In the genomic region with DNA sequence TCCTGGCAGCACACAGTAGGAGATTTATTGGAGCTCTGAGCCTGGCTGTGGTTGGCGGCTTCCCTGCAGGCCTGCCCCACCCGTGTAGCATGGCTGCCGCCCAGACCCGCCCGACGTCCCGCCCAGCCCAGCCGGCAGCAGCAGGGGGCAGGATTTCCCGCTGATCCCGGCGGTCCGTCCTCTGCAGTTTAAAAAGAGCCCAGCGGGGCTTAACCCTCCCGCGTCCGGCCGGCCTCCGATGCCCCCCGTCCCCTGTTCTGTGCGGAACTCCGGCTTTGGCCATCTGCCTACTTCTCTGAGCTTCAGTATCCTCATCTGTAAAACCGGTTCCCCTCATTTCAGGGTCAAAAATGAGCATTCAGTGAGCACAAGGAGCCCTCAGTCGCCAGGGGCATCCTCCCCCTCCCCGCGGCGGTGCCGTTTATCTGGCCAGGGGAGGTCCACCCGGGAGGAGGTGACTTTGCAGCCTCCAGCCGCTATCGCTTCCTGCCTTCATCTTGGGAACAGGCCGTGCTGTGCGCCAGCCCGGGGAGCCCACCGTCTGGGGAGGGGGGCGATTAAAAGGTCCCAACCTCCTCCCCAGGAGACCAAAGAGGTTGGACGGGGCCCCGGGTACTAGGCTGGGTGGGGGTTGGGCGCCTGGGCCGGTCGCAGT, we compare ENCODE assay signal across 1 cellular context.
TF ChIP-seq lines count a peak whose summit lies in the region.

A gene (plus strand): TSS at position 476 of the 655 bp plus-strand sequence. CDS start 1,456 bp downstream, outside the sequence.

TF ChIP-seq in HepG2, 621 proteins besides CTCF, POLR2A, EP300 and RAD21 (continued from another document and continues in another):
- TF ChIP-seq GATAD2A (CRISPR knock-in tag; IDR thresholded peaks at IDR 0.05) (0 out of 2 replicates have a peak, but pooled peaks have one; percentile 12), SATB2 (CRISPR knock-in tag; IDR thresholded peaks at IDR 0.05) (no peak), RARA (CRISPR knock-in tag; IDR thresholded peaks at IDR 0.05) (no peak), PHF21A (CRISPR knock-in tag; IDR thresholded peaks at IDR 0.05) (peak; percentile 75), ZNF768 (CRISPR knock-in tag; IDR thresholded peaks at IDR 0.05) (peak; percentile 65; the same call in 1 of the 2 replicates), ZNF572 (CRISPR knock-in tag; IDR thresholded peaks at IDR 0.05) (0 out of 2 replicates have a peak, but pooled peaks have one; percentile 48), ZMYM2 (CRISPR knock-in tag; IDR thresholded peaks at IDR 0.05) (peak; percentile 78; the same call in 1 of the 2 replicates), POLR2G (IDR thresholded peaks at IDR 0.05; ENCODE audit: low read depth, low read length) (no peak), ETV5 (CRISPR knock-in tag; IDR thresholded peaks at IDR 0.05; ENCODE audit: borderline replicate concordance) (peak; percentile 43; the same call in 1 of the 2 replicates), PRMT3 (CRISPR knock-in tag; IDR thresholded peaks at IDR 0.05; ENCODE audit: borderline replicate concordance, low read depth) (peak; percentile 42; the same call in 1 of the 2 replicates), ZMYM3 (CRISPR knock-in tag; IDR thresholded peaks at IDR 0.05) (0 out of 2 replicates have a peak, but pooled peaks have one; percentile 44), HES4 (CRISPR knock-in tag; IDR thresholded peaks at IDR 0.05; ENCODE audit: borderline replicate concordance) (0 out of 2 replicates have a peak, but pooled peaks have one; percentile 13), ZNF263 (CRISPR knock-in tag; IDR thresholded peaks at IDR 0.05) (0 out of 2 replicates have a peak, but pooled peaks have one; percentile 35), ZNF235 (CRISPR knock-in tag; IDR thresholded peaks at IDR 0.05; ENCODE audit: borderline replicate concordance) (peak; percentile 65; the same call in 1 of the 2 replicates), KDM1A (CRISPR knock-in tag; IDR thresholded peaks at IDR 0.05) (no peak), ZNF563 (CRISPR knock-in tag; IDR thresholded peaks at IDR 0.05) (peak; percentile 40; the same call in 1 of the 2 replicates), ZFX (CRISPR knock-in tag; IDR thresholded peaks at IDR 0.05; ENCODE audit: low read depth) (peak; percentile 45; the same call in 1 of the 2 replicates), GFI1 (CRISPR knock-in tag; IDR thresholded peaks at IDR 0.05; ENCODE audit: borderline replicate concordance) (peak; percentile 66; the same call in 1 of the 2 replicates), SKI (IDR thresholded peaks at IDR 0.05; ENCODE audit: partially characterized antibody) (peak; percentile 49), ZSCAN9 (CRISPR knock-in tag; IDR thresholded peaks at IDR 0.05; ENCODE audit: borderline replicate concordance) (no peak)
- TF ChIP-seq, protein P1, sequence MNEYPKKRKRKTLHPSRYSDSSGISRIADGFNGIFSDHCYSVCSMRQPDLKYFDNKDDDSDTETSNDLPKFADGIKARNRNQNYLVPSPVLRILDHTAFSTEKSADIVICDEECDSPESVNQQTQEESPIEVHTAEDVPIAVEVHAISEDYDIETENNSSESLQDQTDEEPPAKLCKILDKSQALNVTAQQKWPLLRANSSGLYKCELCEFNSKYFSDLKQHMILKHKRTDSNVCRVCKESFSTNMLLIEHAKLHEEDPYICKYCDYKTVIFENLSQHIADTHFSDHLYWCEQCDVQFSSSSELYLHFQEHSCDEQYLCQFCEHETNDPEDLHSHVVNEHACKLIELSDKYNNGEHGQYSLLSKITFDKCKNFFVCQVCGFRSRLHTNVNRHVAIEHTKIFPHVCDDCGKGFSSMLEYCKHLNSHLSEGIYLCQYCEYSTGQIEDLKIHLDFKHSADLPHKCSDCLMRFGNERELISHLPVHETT (CRISPR knock-in tag; conservative IDR thresholded peaks at IDR 0.05): no peak
- TF ChIP-seq, protein P2, sequence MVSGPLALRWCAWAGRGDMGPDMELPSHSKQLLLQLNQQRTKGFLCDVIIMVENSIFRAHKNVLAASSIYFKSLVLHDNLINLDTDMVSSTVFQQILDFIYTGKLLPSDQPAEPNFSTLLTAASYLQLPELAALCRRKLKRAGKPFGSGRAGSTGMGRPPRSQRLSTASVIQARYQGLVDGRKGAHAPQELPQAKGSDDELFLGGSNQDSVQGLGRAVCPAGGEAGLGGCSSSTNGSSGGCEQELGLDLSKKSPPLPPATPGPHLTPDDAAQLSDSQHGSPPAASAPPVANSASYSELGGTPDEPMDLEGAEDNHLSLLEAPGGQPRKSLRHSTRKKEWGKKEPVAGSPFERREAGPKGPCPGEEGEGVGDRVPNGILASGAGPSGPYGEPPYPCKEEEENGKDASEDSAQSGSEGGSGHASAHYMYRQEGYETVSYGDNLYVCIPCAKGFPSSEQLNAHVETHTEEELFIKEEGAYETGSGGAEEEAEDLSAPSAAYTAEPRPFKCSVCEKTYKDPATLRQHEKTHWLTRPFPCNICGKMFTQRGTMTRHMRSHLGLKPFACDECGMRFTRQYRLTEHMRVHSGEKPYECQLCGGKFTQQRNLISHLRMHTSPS (CRISPR knock-in tag; IDR thresholded peaks at IDR 0.05; ENCODE audit: low read depth): peak; percentile 27; the same call in 1 of the 2 replicates
- TF ChIP-seq, protein P3, sequence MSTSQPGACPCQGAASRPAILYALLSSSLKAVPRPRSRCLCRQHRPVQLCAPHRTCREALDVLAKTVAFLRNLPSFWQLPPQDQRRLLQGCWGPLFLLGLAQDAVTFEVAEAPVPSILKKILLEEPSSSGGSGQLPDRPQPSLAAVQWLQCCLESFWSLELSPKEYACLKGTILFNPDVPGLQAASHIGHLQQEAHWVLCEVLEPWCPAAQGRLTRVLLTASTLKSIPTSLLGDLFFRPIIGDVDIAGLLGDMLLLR (CRISPR knock-in tag; IDR thresholded peaks at IDR 0.05): peak; percentile 66; the same call in 1 of the 2 replicates
- TF ChIP-seq, protein P4, sequence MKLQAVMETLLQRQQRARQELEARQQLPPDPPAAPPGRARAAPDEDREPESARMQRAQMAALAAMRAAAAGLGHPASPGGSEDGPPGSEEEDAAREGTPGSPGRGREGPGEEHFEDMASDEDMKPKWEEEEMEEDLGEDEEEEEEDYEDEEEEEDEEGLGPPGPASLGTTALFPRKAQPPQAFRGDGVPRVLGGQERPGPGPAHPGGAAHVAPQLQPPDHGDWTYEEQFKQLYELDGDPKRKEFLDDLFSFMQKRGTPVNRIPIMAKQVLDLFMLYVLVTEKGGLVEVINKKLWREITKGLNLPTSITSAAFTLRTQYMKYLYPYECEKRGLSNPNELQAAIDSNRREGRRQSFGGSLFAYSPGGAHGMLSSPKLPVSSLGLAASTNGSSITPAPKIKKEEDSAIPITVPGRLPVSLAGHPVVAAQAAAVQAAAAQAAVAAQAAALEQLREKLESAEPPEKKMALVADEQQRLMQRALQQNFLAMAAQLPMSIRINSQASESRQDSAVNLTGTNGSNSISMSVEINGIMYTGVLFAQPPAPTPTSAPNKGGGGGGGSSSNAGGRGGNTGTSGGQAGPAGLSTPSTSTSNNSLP (IDR thresholded peaks at IDR 0.05; ENCODE audit: low read depth, low read length): no peak
- TF ChIP-seq, protein P5, sequence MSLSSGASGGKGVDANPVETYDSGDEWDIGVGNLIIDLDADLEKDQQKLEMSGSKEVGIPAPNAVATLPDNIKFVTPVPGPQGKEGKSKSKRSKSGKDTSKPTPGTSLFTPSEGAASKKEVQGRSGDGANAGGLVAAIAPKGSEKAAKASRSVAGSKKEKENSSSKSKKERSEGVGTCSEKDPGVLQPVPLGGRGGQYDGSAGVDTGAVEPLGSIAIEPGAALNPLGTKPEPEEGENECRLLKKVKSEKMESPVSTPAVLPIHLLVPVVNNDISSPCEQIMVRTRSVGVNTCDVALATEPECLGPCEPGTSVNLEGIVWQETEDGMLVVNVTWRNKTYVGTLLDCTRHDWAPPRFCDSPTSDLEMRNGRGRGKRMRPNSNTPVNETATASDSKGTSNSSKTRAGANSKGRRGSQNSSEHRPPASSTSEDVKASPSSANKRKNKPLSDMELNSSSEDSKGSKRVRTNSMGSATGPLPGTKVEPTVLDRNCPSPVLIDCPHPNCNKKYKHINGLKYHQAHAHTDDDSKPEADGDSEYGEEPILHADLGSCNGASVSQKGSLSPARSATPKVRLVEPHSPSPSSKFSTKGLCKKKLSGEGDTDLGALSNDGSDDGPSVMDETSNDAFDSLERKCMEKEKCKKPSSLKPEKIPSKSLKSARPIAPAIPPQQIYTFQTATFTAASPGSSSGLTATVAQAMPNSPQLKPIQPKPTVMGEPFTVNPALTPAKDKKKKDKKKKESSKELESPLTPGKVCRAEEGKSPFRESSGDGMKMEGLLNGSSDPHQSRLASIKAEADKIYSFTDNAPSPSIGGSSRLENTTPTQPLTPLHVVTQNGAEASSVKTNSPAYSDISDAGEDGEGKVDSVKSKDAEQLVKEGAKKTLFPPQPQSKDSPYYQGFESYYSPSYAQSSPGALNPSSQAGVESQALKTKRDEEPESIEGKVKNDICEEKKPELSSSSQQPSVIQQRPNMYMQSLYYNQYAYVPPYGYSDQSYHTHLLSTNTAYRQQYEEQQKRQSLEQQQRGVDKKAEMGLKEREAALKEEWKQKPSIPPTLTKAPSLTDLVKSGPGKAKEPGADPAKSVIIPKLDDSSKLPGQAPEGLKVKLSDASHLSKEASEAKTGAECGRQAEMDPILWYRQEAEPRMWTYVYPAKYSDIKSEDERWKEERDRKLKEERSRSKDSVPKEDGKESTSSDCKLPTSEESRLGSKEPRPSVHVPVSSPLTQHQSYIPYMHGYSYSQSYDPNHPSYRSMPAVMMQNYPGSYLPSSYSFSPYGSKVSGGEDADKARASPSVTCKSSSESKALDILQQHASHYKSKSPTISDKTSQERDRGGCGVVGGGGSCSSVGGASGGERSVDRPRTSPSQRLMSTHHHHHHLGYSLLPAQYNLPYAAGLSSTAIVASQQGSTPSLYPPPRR (CRISPR knock-in tag; IDR thresholded peaks at IDR 0.05; ENCODE audit: borderline replicate concordance): peak; percentile 16; the same call in 1 of the 2 replicates
- TF ChIP-seq, protein P6, sequence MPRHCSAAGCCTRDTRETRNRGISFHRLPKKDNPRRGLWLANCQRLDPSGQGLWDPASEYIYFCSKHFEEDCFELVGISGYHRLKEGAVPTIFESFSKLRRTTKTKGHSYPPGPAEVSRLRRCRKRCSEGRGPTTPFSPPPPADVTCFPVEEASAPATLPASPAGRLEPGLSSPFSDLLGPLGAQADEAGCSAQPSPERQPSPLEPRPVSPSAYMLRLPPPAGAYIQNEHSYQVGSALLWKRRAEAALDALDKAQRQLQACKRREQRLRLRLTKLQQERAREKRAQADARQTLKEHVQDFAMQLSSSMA (CRISPR knock-in tag; IDR thresholded peaks at IDR 0.05): 0 out of 2 replicates have a peak, but pooled peaks have one; percentile 32
- TF ChIP-seq, protein P7, sequence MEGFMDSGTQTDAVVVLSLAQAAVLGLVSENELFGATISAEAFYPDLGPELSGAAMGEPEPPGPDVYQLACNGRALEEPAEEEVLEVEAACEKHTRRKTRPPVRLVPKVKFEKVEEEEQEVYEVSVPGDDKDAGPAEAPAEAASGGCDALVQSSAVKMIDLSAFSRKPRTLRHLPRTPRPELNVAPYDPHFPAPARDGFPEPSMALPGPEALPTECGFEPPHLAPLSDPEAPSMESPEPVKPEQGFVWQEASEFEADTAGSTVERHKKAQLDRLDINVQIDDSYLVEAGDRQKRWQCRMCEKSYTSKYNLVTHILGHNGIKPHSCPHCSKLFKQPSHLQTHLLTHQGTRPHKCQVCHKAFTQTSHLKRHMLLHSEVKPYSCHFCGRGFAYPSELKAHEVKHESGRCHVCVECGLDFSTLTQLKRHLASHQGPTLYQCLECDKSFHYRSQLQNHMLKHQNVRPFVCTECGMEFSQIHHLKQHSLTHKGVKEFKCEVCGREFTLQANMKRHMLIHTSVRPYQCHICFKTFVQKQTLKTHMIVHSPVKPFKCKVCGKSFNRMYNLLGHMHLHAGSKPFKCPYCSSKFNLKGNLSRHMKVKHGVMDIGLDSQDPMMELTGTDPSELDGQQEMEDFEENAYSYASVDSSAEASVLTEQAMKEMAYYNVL (CRISPR knock-in tag; IDR thresholded peaks at IDR 0.05; ENCODE audit: borderline replicate concordance): peak; percentile 70
- TF ChIP-seq, protein P8, sequence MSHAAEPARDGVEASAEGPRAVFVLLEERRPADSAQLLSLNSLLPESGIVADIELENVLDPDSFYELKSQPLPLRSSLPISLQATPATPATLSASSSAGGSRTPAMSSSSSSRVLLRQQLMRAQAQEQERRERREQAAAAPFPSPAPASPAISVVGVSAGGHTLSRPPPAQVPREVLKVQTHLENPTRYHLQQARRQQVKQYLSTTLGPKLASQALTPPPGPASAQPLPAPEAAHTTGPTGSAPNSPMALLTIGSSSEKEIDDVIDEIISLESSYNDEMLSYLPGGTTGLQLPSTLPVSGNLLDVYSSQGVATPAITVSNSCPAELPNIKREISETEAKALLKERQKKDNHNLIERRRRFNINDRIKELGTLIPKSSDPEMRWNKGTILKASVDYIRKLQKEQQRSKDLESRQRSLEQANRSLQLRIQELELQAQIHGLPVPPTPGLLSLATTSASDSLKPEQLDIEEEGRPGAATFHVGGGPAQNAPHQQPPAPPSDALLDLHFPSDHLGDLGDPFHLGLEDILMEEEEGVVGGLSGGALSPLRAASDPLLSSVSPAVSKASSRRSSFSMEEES (CRISPR knock-in tag; IDR thresholded peaks at IDR 0.05): peak; percentile 11; the same call in 1 of the 2 replicates
- TF ChIP-seq, protein P9, sequence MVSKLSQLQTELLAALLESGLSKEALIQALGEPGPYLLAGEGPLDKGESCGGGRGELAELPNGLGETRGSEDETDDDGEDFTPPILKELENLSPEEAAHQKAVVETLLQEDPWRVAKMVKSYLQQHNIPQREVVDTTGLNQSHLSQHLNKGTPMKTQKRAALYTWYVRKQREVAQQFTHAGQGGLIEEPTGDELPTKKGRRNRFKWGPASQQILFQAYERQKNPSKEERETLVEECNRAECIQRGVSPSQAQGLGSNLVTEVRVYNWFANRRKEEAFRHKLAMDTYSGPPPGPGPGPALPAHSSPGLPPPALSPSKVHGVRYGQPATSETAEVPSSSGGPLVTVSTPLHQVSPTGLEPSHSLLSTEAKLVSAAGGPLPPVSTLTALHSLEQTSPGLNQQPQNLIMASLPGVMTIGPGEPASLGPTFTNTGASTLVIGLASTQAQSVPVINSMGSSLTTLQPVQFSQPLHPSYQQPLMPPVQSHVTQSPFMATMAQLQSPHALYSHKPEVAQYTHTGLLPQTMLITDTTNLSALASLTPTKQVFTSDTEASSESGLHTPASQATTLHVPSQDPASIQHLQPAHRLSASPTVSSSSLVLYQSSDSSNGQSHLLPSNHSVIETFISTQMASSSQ (IDR thresholded peaks at IDR 0.05; ENCODE audit: low read depth): no peak
- TF ChIP-seq, protein P9 (CRISPR knock-in tag; IDR thresholded peaks at IDR 0.05; ENCODE audit: borderline replicate concordance): peak; percentile 27; the same call in 1 of the 2 replicates
